ENCODE assay signal across 27 cellular contexts in the genomic region with DNA sequence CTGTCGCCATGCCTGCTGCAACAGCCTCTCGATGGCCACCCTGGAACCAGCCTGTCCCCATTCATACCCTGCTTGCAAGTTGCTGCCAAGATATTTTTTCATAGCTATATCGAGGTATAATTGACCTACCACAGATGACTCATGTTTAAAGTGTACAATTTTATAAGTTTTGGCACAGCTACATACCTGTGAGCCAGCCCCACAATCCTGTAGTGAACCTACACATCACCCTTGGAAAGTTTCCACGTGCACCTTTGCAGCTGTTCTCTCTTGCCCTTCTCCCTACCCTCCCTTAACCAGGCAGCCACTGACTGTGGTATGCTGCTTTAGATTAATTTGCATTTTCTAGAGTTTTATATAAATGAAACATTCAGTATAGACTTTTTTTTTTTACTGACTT. TPM values are rescaled to one million over a fixed set of nuclear protein-coding genes. Genes with fewer than 3 reads are reported as not detected.
"Had no signal": no experiment of that assay in that cellular context is flagged by ENCODE, and none has a peak within 500 bp of the region (broad histone marks: within the 10 kb centered on the region; RNA-seq: fewer than 3 reads in every experiment).

No MANE protein-coding gene starts in this region.

- H3K4me3 ChIP-seq: cardiac muscle cell, coronary artery, dorsolateral prefrontal cortex, neural progenitor cell, right lobe of liver, tibial nerve had no signal

- H2AFZ ChIP-seq: neural progenitor cell had no signal

- H3K4me1 Mint-ChIP-seq: activated CD4-positive, alpha-beta T cell treated with anti-CD3 and anti-CD28 coated beads for 36 hours; memory B cell; natural killer cell had no signal

- H3K27me3 Mint-ChIP-seq: memory B cell had no signal

- DNase-seq: activated CD4-positive, alpha-beta T cell treated with anti-CD3 and anti-CD28 coated beads for 36 hours; activated CD4-positive, alpha-beta T cell treated with anti-CD3 and anti-CD28 coated beads, Interleukin-2, amount 50 U/mL, for 4 hours; activated CD4-positive, CD25-positive, alpha-beta regulatory T cell; activated effector memory CD4-positive, alpha-beta T cell treated with Interleukin-2 at 50 U/mL for 16 hours; activated naive CD4-positive, alpha-beta T cell treated with Interleukin-2 at 50 U/mL for 16 hours; anterior cingulate cortex; cerebellar nuclear complex; dorsolateral prefrontal cortex; effector memory CD4-positive, alpha-beta T cell; erythroblast; head of caudate nucleus; hippocampal formation; kidney; natural killer cell; occipital lobe; posterior cingulate gyrus; right lobe of liver; stimulated activated CD4-positive, alpha-beta T cell treated with anti-CD3 and anti-CD28 coated beads, Interleukin-2, amount 100 ng/mL, for 48 hours; stimulated activated naive CD4-positive, alpha-beta T cell treated with Interleukin-2 at 50 U/mL for 16 hours had no signal

- H3K9ac ChIP-seq: neural progenitor cell had no signal

- H3K36me3 ChIP-seq: cardiac muscle cell, neural progenitor cell, right lobe of liver, tibial nerve had no signal

- ATAC-seq: activated CD4-positive, alpha-beta T cell treated with anti-CD3 and anti-CD28 coated beads for 36 hours; natural killer cell; right lobe of liver had no signal

- H3K27ac Mint-ChIP-seq: activated CD4-positive, alpha-beta T cell treated with anti-CD3 and anti-CD28 coated beads for 36 hours; activated naive CD8-positive, alpha-beta T cell; memory B cell; natural killer cell; neural progenitor cell; T-helper 2 cell treated with Interferon-gamma antibody and Interleukin-4, amounts not matched to agents 5 μg/mL and 100 μg/mL, for 36 hours had no signal

- H3K9me3 ChIP-seq: right lobe of liver had no signal

- H3K9me3 Mint-ChIP-seq: neural progenitor cell had no signal

- H3K4me1 ChIP-seq: neural progenitor cell, right lobe of liver, tibial nerve had no signal

- H3K27ac ChIP-seq: cardiac muscle cell, coronary artery, dorsolateral prefrontal cortex, neural progenitor cell, right lobe of liver, tibial nerve had no signal

- H3K27me3 ChIP-seq: cardiac muscle cell, neural progenitor cell, right lobe of liver, tibial nerve had no signal

- H3K36me3 Mint-ChIP-seq: activated naive CD8-positive, alpha-beta T cell; memory B cell; natural killer cell; neural progenitor cell had no signal

- H3K4me3 Mint-ChIP-seq: activated CD4-positive, alpha-beta T cell treated with anti-CD3 and anti-CD28 coated beads for 36 hours; activated naive CD8-positive, alpha-beta T cell; memory B cell; natural killer cell; neural progenitor cell; T-helper 2 cell treated with Interferon-gamma antibody and Interleukin-4, amounts not matched to agents 5 μg/mL and 100 μg/mL, for 36 hours had no signal

- H3K4me2 ChIP-seq: neural progenitor cell had no signal

RNA-seq across cellular contexts. Expression of a gene that starts 23.0 kb away (rescaled TPM):
- total RNA-seq: activated CD4-positive, alpha-beta T cell treated with anti-CD3 and anti-CD28 coated beads for 36 hours; cardiac muscle cell; fibroblast of villous mesenchyme; natural killer cell; tibial nerve had no signal
